ENCODE assay signal across 1 cellular context in genomic region chr12:132443091-132443490, GRCh38.
TF ChIP-seq lines count a peak whose summit lies in the region.

No MANE protein-coding gene starts in this region.

TF ChIP-seq in SK-N-SH treated with all-trans-retinoic acid at 6 μM for 48 hours, 23 proteins besides CTCF, POLR2A, EP300 and RAD21 (continued from another document):
- no peak for TF ChIP-seq PATZ1 (CRISPR knock-in tag; IDR thresholded peaks at IDR 0.05; ENCODE audit: borderline replicate concordance)
- TF ChIP-seq RARB (CRISPR knock-in tag; IDR thresholded peaks at IDR 0.05), result no peak
- no peak for TF ChIP-seq TSHZ2 (CRISPR knock-in tag; IDR thresholded peaks at IDR 0.05)
- TF ChIP-seq POU6F1 (CRISPR knock-in tag; IDR thresholded peaks at IDR 0.05; ENCODE audit: borderline replicate concordance, low read depth), result no peak
- TF ChIP-seq ARNTL (CRISPR knock-in tag; IDR thresholded peaks at IDR 0.05; ENCODE audit: borderline replicate concordance, low read depth), result no peak
- no peak for TF ChIP-seq ZNF70 (CRISPR knock-in tag; IDR thresholded peaks at IDR 0.05)
- no peak for TF ChIP-seq ZFP30 (CRISPR knock-in tag; IDR thresholded peaks at IDR 0.05)
- no peak for TF ChIP-seq ZC3H10 (CRISPR knock-in tag; IDR thresholded peaks at IDR 0.05)
TF ChIP-seq in SK-N-SH treated with all-trans-retinoic acid at 6 μM for 48 hours: peak in this region for 0.
